Comparison of ENCODE assay signal across 17 cellular contexts in genomic region chr2:111669928-111670695, GRCh38.
DNase-seq lines count a peak whose midpoint lies in the region; ATAC-seq and TF ChIP-seq lines count a peak whose summit lies in the region.
"Had no signal": no experiment of that assay in that cellular context is flagged by ENCODE, and none has a peak within 500 bp of the region (broad histone marks: within the 10 kb centered on the region; RNA-seq: fewer than 3 reads in every experiment).

No MANE protein-coding gene starts in this region.

- intact Hi-C loops in PC-9 (cut with micrococcal nuclease; ENCODE audit: unreplicated experiment): loop anchor here (10.0 kb wide), 1 partner anchor 995 kb away; the partner anchor contains the start of gene BUB1

- no peak overlapping the region for H3K4me3 Mint-ChIP-seq in activated CD8-positive, alpha-beta memory T cell treated with anti-CD3 and anti-CD28 coated beads, Interleukin-2, amount 10 ng/mL, durations not matched to agents 7 days and 5 days
- H3K4me3 Mint-ChIP-seq: activated B cell treated with CpG ODN at 0.5 μM for 24 hours; GM23338; naive thymus-derived CD4-positive, alpha-beta T cell had no signal

- H3K36me3 ChIP-seq in PC-9 (ENCODE audit: low read depth): no peaks in the 10 kb centered on the region
- H3K36me3 ChIP-seq: lower lobe of right lung, upper lobe of left lung had no signal

- TF ChIP-seq CTCF in PC-9 (conservative IDR thresholded peaks at IDR 0.05) (0 out of 2 replicates have a peak, but pooled peaks have one; percentile 23), fibroblast of the aortic adventitia (IDR thresholded peaks at IDR 0.05; ENCODE audit: insufficient read depth, low read length) (peak; percentile 8), GM20000 (IDR thresholded peaks at IDR 0.05; ENCODE audit: extremely low read depth, missing control alignments) (no peak)

- no peak overlapping the region for H3K4me2 ChIP-seq in PC-9
- H3K4me2 ChIP-seq: GM23338 had no signal

- H3K4me3 ChIP-seq in PC-9 (no peak overlapping the region), fibroblast of the aortic adventitia (ENCODE audit: low read depth, low read length) (no peak overlapping the region)
- H3K4me3 ChIP-seq: GM23338, lower lobe of right lung, upper lobe of left lung had no signal

- H3F3A ChIP-seq in PC-9 (ENCODE audit: insufficient read depth, low read depth): no peaks in the 10 kb centered on the region

- no peak overlapping the region for H2AFZ ChIP-seq in PC-9
- H2AFZ ChIP-seq: GM23338 had no signal

- H3K9me3 ChIP-seq in PC-9 (ENCODE audit: insufficient read depth, low read depth): no peaks in the 10 kb centered on the region
- H3K9me3 ChIP-seq: lower lobe of right lung, upper lobe of left lung had no signal

- no peaks in the 10 kb centered on the region for H3K9me3 Mint-ChIP-seq in activated CD8-positive, alpha-beta memory T cell treated with anti-CD3 and anti-CD28 coated beads, Interleukin-2, amount 10 ng/mL, durations not matched to agents 7 days and 5 days (ENCODE audit: low read depth)
- H3K9me3 Mint-ChIP-seq: activated B cell treated with CpG ODN at 0.5 μM for 24 hours had no signal

- CTCF ChIA-PET in activated CD8-positive, alpha-beta memory T cell treated with anti-CD3 and anti-CD28 coated beads, Interleukin-2, amount 10 ng/mL, durations not matched to agents 7 days and 5 days (lab: Charles Lee): no interaction called here
- CTCF ChIA-PET in PC-9 (lab: Charles Lee): interaction anchor here (0.6 kb wide), 1 partner anchor 135 kb away, joined by 11 read pairs; no protein-coding TSS in a partner anchor

- H3K27ac Mint-ChIP-seq in activated CD8-positive, alpha-beta memory T cell treated with anti-CD3 and anti-CD28 coated beads, Interleukin-2, amount 10 ng/mL, durations not matched to agents 7 days and 5 days: no peak overlapping the region
- H3K27ac Mint-ChIP-seq: activated B cell treated with CpG ODN at 0.5 μM for 24 hours; GM23338; naive thymus-derived CD4-positive, alpha-beta T cell had no signal

- ATAC-seq in activated CD8-positive, alpha-beta memory T cell treated with anti-CD3 and anti-CD28 coated beads, Interleukin-2, amount 10 ng/mL, durations not matched to agents 7 days and 5 days: no peak
- no peak for ATAC-seq in GM19397 (IDR thresholded peaks at IDR 0.05; ENCODE audit: unreplicated experiment)
- ATAC-seq: GM23338; lower lobe of right lung; naive thymus-derived CD4-positive, alpha-beta T cell; stimulated activated naive CD8-positive, alpha-beta T cell treated with anti-CD3 and anti-CD28 coated beads, Interleukin-15, Interleukin-2, amounts not matched to agents 100 U/mL and 50 U/mL, for 24 hours had no signal

- no peaks in the 10 kb centered on the region for H3K79me2 ChIP-seq in PC-9 (ENCODE audit: low read depth)

- peak; percentile 40 for DNase-seq in activated CD8-positive, alpha-beta memory T cell treated with anti-CD3 and anti-CD28 coated beads, Interleukin-2, amount 10 ng/mL, durations not matched to agents 7 days and 5 days
- DNase-seq in activated CD8-positive, alpha-beta memory T cell treated with anti-CD3 and anti-CD28 coated beads, Interleukin-2, amount 50 U/mL, for 48 hours: no peak
- DNase-seq in PC-9 (no peak), fibroblast of the aortic adventitia (ENCODE audit: low read depth) (no peak), GM20000 (ENCODE audit: low spot score) (no peak)
- no peak for DNase-seq in activated T-cell treated with anti-CD3 and anti-CD28 coated beads, Interleukin-2, amount 50 U/mL, for 1 hour
- no peak for DNase-seq in stimulated activated naive CD4-positive, alpha-beta T cell (lab: John Stamatoyannopoulos, UW)
- DNase-seq: activated B cell treated with CpG ODN at 0.5 μM for 24 hours; activated effector memory CD4-positive, alpha-beta T cell treated with anti-CD3 and anti-CD28 coated beads, Interleukin-2, amount 50 U/mL, for 16 hours; lower lobe of right lung; naive thymus-derived CD4-positive, alpha-beta T cell; NCI-H187; NCI-H510A; stimulated activated naive CD8-positive, alpha-beta T cell treated with anti-CD3 and anti-CD28 coated beads, Interleukin-15, Interleukin-2, amounts not matched to agents 100 U/mL and 50 U/mL, for 24 hours; upper lobe of left lung had no signal

- H3K27ac ChIP-seq in PC-9: no peak overlapping the region
- H3K27ac ChIP-seq: lower lobe of right lung, upper lobe of left lung had no signal

- H3K4me1 ChIP-seq in PC-9 (replicated peaks; ENCODE audit: insufficient read depth): peaks cover 3% of the 10 kb centered on the region

- no peaks in the 10 kb centered on the region for H4K20me1 ChIP-seq in PC-9 (ENCODE audit: insufficient read depth)

- peaks cover 23% of the 10 kb centered on the region for H3K27me3 Mint-ChIP-seq in activated CD8-positive, alpha-beta memory T cell treated with anti-CD3 and anti-CD28 coated beads, Interleukin-2, amount 10 ng/mL, durations not matched to agents 7 days and 5 days
- H3K27me3 Mint-ChIP-seq: activated B cell treated with CpG ODN at 0.5 μM for 24 hours had no signal

- no peaks in the 10 kb centered on the region for H3K27me3 ChIP-seq in PC-9 (ENCODE audit: insufficient read depth, low read depth)
- H3K27me3 ChIP-seq: upper lobe of left lung had no signal

- no peaks in the 10 kb centered on the region for H3K36me3 Mint-ChIP-seq in activated CD8-positive, alpha-beta memory T cell treated with anti-CD3 and anti-CD28 coated beads, Interleukin-2, amount 10 ng/mL, durations not matched to agents 7 days and 5 days

- no TSS peak for BruUV-seq in PC-9 (replicated peaks; lab: Mats Ljungman, UMichigan)

- POLR2A ChIA-PET in PC-9 (lab: Charles Lee; ENCODE audit: unreplicated experiment): no interaction called here

- peaks cover 3% of the 10 kb centered on the region for H3K4me1 Mint-ChIP-seq in activated CD8-positive, alpha-beta memory T cell treated with anti-CD3 and anti-CD28 coated beads, Interleukin-2, amount 10 ng/mL, durations not matched to agents 7 days and 5 days
- H3K4me1 Mint-ChIP-seq: activated B cell treated with CpG ODN at 0.5 μM for 24 hours, GM23338 had no signal

- no peaks in the 10 kb centered on the region for H3K9me2 ChIP-seq in PC-9 (ENCODE audit: insufficient read depth)
